ENCODE assay signal across 12 cellular contexts in genomic region chr1:33008051-33008914, GRCh38. TPM values are rescaled to one million over a fixed set of nuclear protein-coding genes. Genes with fewer than 3 reads are reported as not detected.
DNase-seq lines count a peak whose midpoint lies in the region; ATAC-seq and TF ChIP-seq lines count a peak whose summit lies in the region.
"Had no signal": no experiment of that assay in that cellular context is flagged by ENCODE, and none has a peak within 500 bp of the region (broad histone marks: within the 10 kb centered on the region; RNA-seq: fewer than 3 reads in every experiment).

No MANE protein-coding gene starts in this region.

- CTCF ChIA-PET in SK-N-SH (lab: Yijun Ruan, JAX) = interaction anchor here (0.6 to 8.2 kb wide), 12 partner anchors 14 to 116 kb away, joined by 3 to 95 read pairs (median 4); partner anchors contain the start of gene RNF19B

- H3K9me3 ChIP-seq in SK-N-SH (no peaks in the 10 kb centered on the region), spleen (no peaks in the 10 kb centered on the region)

- no peak overlapping the region for H3K4me2 ChIP-seq in SK-N-SH

- DNase-seq in SK-N-SH = no peak
- DNase-seq in activated T-helper 2 cell treated with anti-CD3 and anti-CD28 coated beads, Interferon-gamma antibody, Interleukin-2, Interleukin-4, amounts not matched to agents 10 μg/mL and 5 μg/mL and 100 μg/mL, durations not matched to agents 14 hours and 24 hours and 36 hours (ENCODE audit: low spot score) = no peak
- DNase-seq in kidney tubule cell (ENCODE audit: low spot score) = peak; percentile 30
- DNase-seq in spleen = no peak
- no peak for DNase-seq in SKM-1 (lab: John Stamatoyannopoulos, UW; ENCODE audit: unreplicated experiment)
- DNase-seq: activated CD4-positive, CD25-positive, alpha-beta regulatory T cell; activated naive CD4-positive, alpha-beta T cell treated with Interleukin-2 at 50 U/mL for 16 hours; EL; IMR-90 had no signal

- no peak for TF ChIP-seq EP300 in SK-N-SH (IDR thresholded peaks at IDR 0.05; ENCODE audit: borderline replicate concordance in 1 of 2, low read depth in 1 of 2, low read length in 1 of 2)

- H4K20me1 ChIP-seq in SK-N-SH (ENCODE audit: insufficient read depth) = no peaks in the 10 kb centered on the region; the same call in 1 of the 2 replicates

- H3K4me3 ChIP-seq in SK-N-SH (ENCODE audit: low read depth in 2 of 2, low read length in 1 of 2) (no peak overlapping the region), spleen (peak overlapping the region in 1 of 8 donors; percentile 10)

- no peaks in the 10 kb centered on the region for H3K9me3 Mint-ChIP-seq in activated T-helper 2 cell treated with anti-CD3 and anti-CD28 coated beads, Interferon-gamma antibody, Interleukin-2, Interleukin-4, amounts not matched to agents 10 μg/mL and 5 μg/mL and 100 μg/mL, durations not matched to agents 14 hours and 24 hours and 36 hours

- no peak overlapping the region for H3K9ac ChIP-seq in SK-N-SH

- peaks cover 23 to 35% of the 10 kb centered on the region in 2 experiments for H3K36me3 ChIP-seq in SK-N-SH (replicated peaks in 1 of 2; ENCODE audit: control insufficient read depth in 1 of 2, insufficient read depth in 2 of 2, low read length in 1 of 2)
- H3K36me3 ChIP-seq in spleen = peaks cover 0 to 60% (median 37%) of the 10 kb centered on the region in 6 donors

- peaks cover 16% of the 10 kb centered on the region for H3K4me1 Mint-ChIP-seq in activated T-helper 2 cell treated with anti-CD3 and anti-CD28 coated beads, Interferon-gamma antibody, Interleukin-2, Interleukin-4, amounts not matched to agents 10 μg/mL and 5 μg/mL and 100 μg/mL, durations not matched to agents 14 hours and 24 hours and 36 hours (ENCODE audit: low read depth)

- no peaks in the 10 kb centered on the region for H3K9me2 ChIP-seq in SK-N-SH

- intact Hi-C loops in activated T-helper 2 cell treated with anti-CD3 and anti-CD28 coated beads, Interferon-gamma antibody, Interleukin-2, Interleukin-4, amounts not matched to agents 10 μg/mL and 5 μg/mL and 100 μg/mL, durations not matched to agents 14 hours and 24 hours and 36 hours (cut with micrococcal nuclease) = no loop called here
- intact Hi-C loops in spleen (cut with DNase I; ENCODE audit: low total_unique reads) = loop anchor here (10.0 kb wide), 1 partner anchor 73 kb away; no protein-coding TSS in a partner anchor

- no peak for TF ChIP-seq RAD21 in SK-N-SH (IDR thresholded peaks at IDR 0.05; ENCODE audit: low read length)

- peaks cover 83% of the 10 kb centered on the region for H3K36me3 Mint-ChIP-seq in activated T-helper 2 cell treated with anti-CD3 and anti-CD28 coated beads, Interferon-gamma antibody, Interleukin-2, Interleukin-4, amounts not matched to agents 10 μg/mL and 5 μg/mL and 100 μg/mL, durations not matched to agents 14 hours and 24 hours and 36 hours (ENCODE audit: low read depth)

- no peaks in the 10 kb centered on the region for H3K27me3 ChIP-seq in SK-N-SH (ENCODE audit: insufficient read depth)
- H3K27me3 ChIP-seq in spleen (replicated peaks in 1 of 7) = no peaks in the 10 kb centered on the region

- H3K27me3 Mint-ChIP-seq in activated T-helper 2 cell treated with anti-CD3 and anti-CD28 coated beads, Interferon-gamma antibody, Interleukin-2, Interleukin-4, amounts not matched to agents 10 μg/mL and 5 μg/mL and 100 μg/mL, durations not matched to agents 14 hours and 24 hours and 36 hours (ENCODE audit: low read depth) = no peaks in the 10 kb centered on the region

- TF ChIP-seq CTCF in SK-N-SH (IDR thresholded peaks at IDR 0.05) = no peak
- no peak for TF ChIP-seq CTCF in spleen (IDR thresholded peaks at IDR 0.05 in 8 of 11, conservative IDR thresholded peaks at IDR 0.05 in 3 of 11)

- no peak for ATAC-seq in SK-N-SH treated with all-trans-retinoic acid at 6 μM for 48 hours
- ATAC-seq in GM18870 (IDR thresholded peaks at IDR 0.05; ENCODE audit: unreplicated experiment) = no peak
- no peak for ATAC-seq in GM21423 (IDR thresholded peaks at IDR 0.05; ENCODE audit: unreplicated experiment)

- no peak overlapping the region for H2AFZ ChIP-seq in SK-N-SH (ENCODE audit: low read depth)

- H3K27ac ChIP-seq in SK-N-SH (ENCODE audit: low read depth in 2 of 2, low read length in 1 of 2) (peak overlapping the region; percentile 20 to 67; a peak in 3 of 4 replicates), spleen (peak overlapping the region in 7 of 8 donors; percentile 40 to 78 (median 71))

- no peak overlapping the region for H3K4me3 Mint-ChIP-seq in activated T-helper 2 cell treated with anti-CD3 and anti-CD28 coated beads, Interferon-gamma antibody, Interleukin-2, Interleukin-4, amounts not matched to agents 10 μg/mL and 5 μg/mL and 100 μg/mL, durations not matched to agents 14 hours and 24 hours and 36 hours (ENCODE audit: low read depth)

- 60% methylated on average over 9 of the region's 13 CpGs for WGBS in SK-N-SH (ENCODE audit: low lambda C conversion rate)
- 68 to 90% (median 83%) methylated on average over 13 of the region's 13 CpGs for WGBS in spleen, 5 donors

- peaks cover 36 to 61% of the 10 kb centered on the region in 2 experiments for H3K4me1 ChIP-seq in SK-N-SH (ENCODE audit: control insufficient read depth in 1 of 2, insufficient read depth in 2 of 2, low read depth in 1 of 2, low read length in 1 of 2)
- peaks cover 7 to 62% (median 23%) of the 10 kb centered on the region in 6 donors for H3K4me1 ChIP-seq in spleen

- peak overlapping the region; percentile 21 for H3K27ac Mint-ChIP-seq in activated T-helper 2 cell treated with anti-CD3 and anti-CD28 coated beads, Interferon-gamma antibody, Interleukin-2, Interleukin-4, amounts not matched to agents 10 μg/mL and 5 μg/mL and 100 μg/mL, durations not matched to agents 14 hours and 24 hours and 36 hours

- TF ChIP-seq POLR2A in spleen (IDR thresholded peaks at IDR 0.05) = no peak

- H3K79me2 ChIP-seq in SK-N-SH (ENCODE audit: insufficient read depth) = no peaks in the 10 kb centered on the region

- POLR2A ChIA-PET in SK-N-SH (lab: Yijun Ruan, JAX) = interaction anchor here (0.9 to 1.2 kb wide), 2 partner anchors 15 to 75 kb away, joined by 3 read pairs; no protein-coding TSS in a partner anchor

- peaks cover 9% of the 10 kb centered on the region for H3F3A ChIP-seq in SK-N-SH (replicated peaks; ENCODE audit: insufficient read depth)

TF ChIP-seq in SK-N-SH, 30 proteins besides CTCF, POLR2A, EP300 and RAD21:
- TF ChIP-seq GATA2 (CRISPR knock-in tag; IDR thresholded peaks at IDR 0.05) (peak; percentile 39; the same call in 1 of the 2 replicates), POLR2AphosphoS5 (IDR thresholded peaks at IDR 0.05; ENCODE audit: low read depth, low read length) (no peak), CHD2 (IDR thresholded peaks at IDR 0.05; ENCODE audit: low read length, partially characterized antibody) (peak; percentile 16), RCOR1 (IDR thresholded peaks at IDR 0.05; ENCODE audit: low read length) (0 out of 2 replicates have a peak, but pooled peaks have one; percentile 16)

TF ChIP-seq in SK-N-SH treated with all-trans-retinoic acid at 6 μM for 48 hours, 23 proteins besides CTCF, POLR2A, EP300 and RAD21 (continues in another document):
- TF ChIP-seq SNAI2 (CRISPR knock-in tag; IDR thresholded peaks at IDR 0.05) = no peak
- TF ChIP-seq ZFP30 (CRISPR knock-in tag; IDR thresholded peaks at IDR 0.05) = no peak
- TF ChIP-seq PATZ1 (CRISPR knock-in tag; IDR thresholded peaks at IDR 0.05; ENCODE audit: borderline replicate concordance) = no peak
- no peak for TF ChIP-seq GLIS3 (CRISPR knock-in tag; IDR thresholded peaks at IDR 0.05)
- no peak for TF ChIP-seq ZNF8 (CRISPR knock-in tag; IDR thresholded peaks at IDR 0.05)
- no peak for TF ChIP-seq CSRNP3 (CRISPR knock-in tag; IDR thresholded peaks at IDR 0.05)

RNA-seq across cellular contexts. Expression of gene AK2, which starts 28.4 kb away (rescaled TPM):
- 191 and 212 TPM in 2 replicates for polyA plus RNA-seq in SK-N-SH (2012; rRNA removed)
- 187 and 197 TPM in 2 replicates for polyA plus RNA-seq in SK-N-SH (2012; cell fraction: cytosol; rRNA removed)
- polyA plus RNA-seq in SK-N-SH (2012; cell fraction: nucleus; rRNA removed) = 219 and 258 TPM in 2 replicates
- 349 TPM in 2 replicates for total RNA-seq in activated T-helper 2 cell treated with anti-CD3 and anti-CD28 coated beads, Interferon-gamma antibody, Interleukin-2, Interleukin-4, amounts not matched to agents 10 μg/mL and 5 μg/mL and 100 μg/mL, durations not matched to agents 14 hours and 24 hours and 36 hours
- total RNA-seq in spleen = 100 to 1,000 TPM in 4 of 7 donors, 10 to 100 TPM in 3; 83.9 to 139 (median 103) TPM
- 10 to 100 TPM; 42.8 to 75.1 (median 74.7) TPM for polyA plus RNA-seq in spleen

RNA-seq across cellular contexts. Expression of gene RNF19B, which starts 43.7 kb away (rescaled TPM):
- polyA plus RNA-seq in SK-N-SH (2012; rRNA removed) (20.1 and 22.6 TPM in 2 replicates), spleen (1 to 10 TPM; 3.6 to 9.0 (median 4.4) TPM)
- 17.7 and 18.3 TPM in 2 replicates for polyA plus RNA-seq in SK-N-SH (2012; cell fraction: cytosol; rRNA removed)
- polyA plus RNA-seq in SK-N-SH (2012; cell fraction: nucleus; rRNA removed) = 16.7 and 22.2 TPM in 2 replicates
- 50.4 and 52.5 TPM in 2 replicates for total RNA-seq in activated T-helper 2 cell treated with anti-CD3 and anti-CD28 coated beads, Interferon-gamma antibody, Interleukin-2, Interleukin-4, amounts not matched to agents 10 μg/mL and 5 μg/mL and 100 μg/mL, durations not matched to agents 14 hours and 24 hours and 36 hours
- 10 to 100 TPM; 20.1 to 38.4 (median 26.7) TPM for total RNA-seq in spleen
